In genomic region chr13:52371736-52372247, GRCh38 we compare ENCODE assay signal across 12 cellular contexts. TPM values are rescaled to one million over a fixed set of nuclear protein-coding genes. Genes with fewer than 3 reads are reported as not detected.
A peak's percentile ranks its signal among the peaks of the same experiment; 100 is the strongest.
DNase-seq lines count a peak whose midpoint lies in the region; ATAC-seq and TF ChIP-seq lines count a peak whose summit lies in the region.
"Had no signal": no experiment of that assay in that cellular context is flagged by ENCODE, and none has a peak within 500 bp of the region (broad histone marks: within the 10 kb centered on the region; RNA-seq: fewer than 3 reads in every experiment).

No MANE protein-coding gene starts in this region.

- no peaks in the 10 kb centered on the region for H3K9me3 ChIP-seq in neuronal stem cell (replicated peaks in 1 of 2; ENCODE audit: control insufficient read depth in 2 of 2, insufficient read depth in 1 of 2, low read depth in 1 of 2, low read length in 2 of 2)
- H3K9me3 ChIP-seq in spleen = no peaks in the 10 kb centered on the region

- TF ChIP-seq POLR2A in spleen (IDR thresholded peaks at IDR 0.05) = no peak

- no peak overlapping the region for H3K18ac ChIP-seq in neuronal stem cell (ENCODE audit: low read length)

- no peak overlapping the region for H3K9ac ChIP-seq in neuronal stem cell (ENCODE audit: low read depth, low read length, poor library complexity)

- no peak for ATAC-seq in GM18858 (IDR thresholded peaks at IDR 0.05; ENCODE audit: unreplicated experiment)

- H2BK120ac ChIP-seq in neuronal stem cell (ENCODE audit: low read depth, low read length) = no peak overlapping the region

- WGBS in neuronal stem cell (ENCODE audit: extremely low coverage in 2 of 2, insufficient read length in 2 of 2, insufficient replicate concordance in 1 of 2), 2 donors = no CpG with 5 or more reads among the region's 3 CpGs
- WGBS in spleen, 5 donors = 62 to 67% (median 62%) methylated on average over 3 of the region's 3 CpGs

- H3K4me1 ChIP-seq in neuronal stem cell (ENCODE audit: control insufficient read depth in 2 of 2, insufficient read depth in 1 of 2, low read depth in 1 of 2, low read length in 2 of 2) (peaks cover 2 to 5% of the 10 kb centered on the region in 2 donors), spleen (no peaks in the 10 kb centered on the region)

- TF ChIP-seq CTCF in epithelial cell of esophagus (IDR thresholded peaks at IDR 0.05; ENCODE audit: insufficient read depth, low read depth, low read length, missing control alignments) = no peak
- no peak for TF ChIP-seq CTCF in spleen (IDR thresholded peaks at IDR 0.05 in 8 of 11, conservative IDR thresholded peaks at IDR 0.05 in 3 of 11)

- no peak overlapping the region for H2BK15ac ChIP-seq in neuronal stem cell (ENCODE audit: low read length)

- H3K27ac ChIP-seq in neuronal stem cell (replicated peaks; ENCODE audit: low read length) (no peak overlapping the region), spleen (no peak overlapping the region)

- H3K23ac ChIP-seq in neuronal stem cell (ENCODE audit: low read depth, low read length, poor library complexity) = no peak overlapping the region

- intact Hi-C loops in spleen (cut with DNase I; ENCODE audit: low total_unique reads) = no loop called here

- H3K36me3 ChIP-seq in neuronal stem cell (replicated peaks in 1 of 2; ENCODE audit: control insufficient read depth in 2 of 2, insufficient read depth in 2 of 2, low read length in 2 of 2) (no peaks in the 10 kb centered on the region), spleen (no peaks in the 10 kb centered on the region)

- H2AFZ ChIP-seq in neuronal stem cell (ENCODE audit: low read length) = no peak overlapping the region

- H3K4ac ChIP-seq in neuronal stem cell (ENCODE audit: low read length) = no peak overlapping the region

- peaks cover 0 to 14% (median 0%) of the 10 kb centered on the region in 3 experiments for H3K27me3 ChIP-seq in neuronal stem cell (ENCODE audit: control insufficient read depth in 3 of 3, insufficient read depth in 3 of 3, low read depth in 1 of 3, low read length in 3 of 3)
- H3K27me3 ChIP-seq in spleen (replicated peaks in 1 of 7) = no peaks in the 10 kb centered on the region

- no peak overlapping the region for H2BK5ac ChIP-seq in neuronal stem cell (ENCODE audit: low read length)

- DNase-seq in GM03348 (ENCODE audit: low spot score) = peak; percentile 77
- peak; percentile 45 for DNase-seq in OCI-M1 (lab: John Stamatoyannopoulos, UW)
- DNase-seq in epithelial cell of esophagus (ENCODE audit: low read depth) = peak; percentile 33
- DNase-seq in neuronal stem cell (ENCODE audit: low spot score) = peak; percentile 4
- DNase-seq in activated CD8-positive, alpha-beta memory T cell treated with anti-CD3 and anti-CD28 coated beads, Interleukin-2, amount 50 U/mL, for 48 hours = no peak
- no peak for DNase-seq in spleen
- no peak for DNase-seq in NCI-H526 treated with DMSO at 0.1 percent for 48 hours (lab: John Stamatoyannopoulos, UW)
- DNase-seq: activated B cell treated with CpG ODN at 0.5 μM for 24 hours; DND-41; NCI-H1417; stimulated activated naive CD4-positive, alpha-beta T cell had no signal

- H2BK12ac ChIP-seq in neuronal stem cell (ENCODE audit: low read length) = no peak overlapping the region

- H3K14ac ChIP-seq in neuronal stem cell (ENCODE audit: low read length) = no peak overlapping the region

- H3K4me2 ChIP-seq in neuronal stem cell (ENCODE audit: insufficient read depth, low read length, poor library complexity, severe bottlenecking) = no peak overlapping the region

- no peak overlapping the region for H2AK5ac ChIP-seq in neuronal stem cell (ENCODE audit: low read depth, low read length)

- H3K4me3 ChIP-seq in epithelial cell of esophagus (ENCODE audit: low read length) (no peak overlapping the region), neuronal stem cell (ENCODE audit: low read length in 2 of 2) (no peak overlapping the region), spleen (no peak overlapping the region)

- no peak overlapping the region for H4K91ac ChIP-seq in neuronal stem cell (ENCODE audit: low read depth, low read length, poor library complexity)

- H4K8ac ChIP-seq in neuronal stem cell (ENCODE audit: low read depth, low read length) = no peak overlapping the region

- no peaks in the 10 kb centered on the region for H3K79me1 ChIP-seq in neuronal stem cell (ENCODE audit: low read depth, low read length)

RNA-seq across cellular contexts. Expression of gene THSD1, which starts 34.2 kb away (rescaled TPM):
- 0.14 TPM for polyA plus RNA-seq in neuronal stem cell (2013, experiment 1 of 2)
- polyA plus RNA-seq in neuronal stem cell (2013, experiment 2 of 2) = 0.08 TPM
- 10 to 100 TPM in 5 of 7 donors, 1 to 10 TPM in 2; 7.5 to 13.1 (median 10.8) TPM for total RNA-seq in spleen
- polyA plus RNA-seq in spleen = 1 to 10 TPM; 1.6 to 4.0 (median 2.3) TPM

Comparison
In these comparisons a context has a peak if more than half of its experiments do, and no peak if none do; other contexts are left out.
1. DNase-seq: peak in GM03348 (single experiment), OCI-M1 (single experiment), epithelial cell of esophagus (single experiment) and neuronal stem cell (single experiment); none in activated CD8-positive, alpha-beta memory T cell treated with anti-CD3 and anti-CD28 coated beads, Interleukin-2, amount 50 U/mL, for 48 hours (single experiment), spleen (single experiment) and NCI-H526 treated with DMSO at 0.1 percent for 48 hours (single experiment).